ENCODE assay signal across 11 cellular contexts in the genomic region with DNA sequence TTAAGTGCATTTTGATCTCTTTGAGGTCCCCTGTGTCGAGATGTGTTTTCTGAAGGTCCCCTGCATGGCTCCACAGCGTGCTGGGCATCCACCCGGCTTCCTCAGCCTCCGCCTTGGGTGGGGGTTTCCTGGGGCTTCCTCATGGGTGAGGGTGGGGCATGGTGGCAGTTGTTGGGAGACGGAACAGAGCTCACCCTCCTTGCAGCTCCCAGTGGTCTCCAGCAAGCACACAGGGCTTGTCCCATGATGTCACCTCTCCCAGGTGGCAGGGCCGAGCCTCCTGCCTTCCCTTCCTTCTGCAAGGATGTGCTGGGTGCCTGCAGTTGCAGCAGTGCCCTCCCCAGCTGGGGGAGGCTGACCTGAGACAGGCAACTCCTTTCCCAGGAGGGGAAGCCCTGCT. TPM values are rescaled to one million over a fixed set of nuclear protein-coding genes. Genes with fewer than 3 reads are reported as not detected.
A peak's percentile ranks its signal among the peaks of the same experiment; 100 is the strongest.
DNase-seq lines count a peak whose midpoint lies in the region; ATAC-seq and TF ChIP-seq lines count a peak whose summit lies in the region.
"Not testable (repeated sequence)": the region's sequence is repeated elsewhere in the genome, so short reads cannot be mapped to it uniquely, and the experiment has no call there.
"Had no signal": no experiment of that assay in that cellular context is flagged by ENCODE, and none has a peak within 500 bp of the region (broad histone marks: within the 10 kb centered on the region; RNA-seq: fewer than 3 reads in every experiment).

No MANE protein-coding gene starts in this region.

- not testable (repeated sequence) for H3K27ac Mint-ChIP-seq in CD8-positive, alpha-beta T cell

- not testable (repeated sequence) for H3K27ac ChIP-seq in CD8-positive, alpha-beta T cell (ENCODE audit: low read depth, low read length); coronary artery

- H3K4me1 ChIP-seq in CD8-positive, alpha-beta T cell (ENCODE audit: insufficient read depth, low read length) = not testable (repeated sequence)

- TF ChIP-seq CTCF in CD8-positive, alpha-beta T cell (IDR thresholded peaks at IDR 0.05); coronary artery (IDR thresholded peaks at IDR 0.05): not testable (repeated sequence)

- POLR2A ChIA-PET in CD8-positive, alpha-beta T cell (lab: Charles Lee) = not testable (repeated sequence)

- H3K9me3 Mint-ChIP-seq in CD8-positive, alpha-beta T cell = not testable (repeated sequence)

- not testable (repeated sequence) for DNase-seq in CD8-positive, alpha-beta T cell
- DNase-seq in coronary artery (ENCODE audit: low spot score) (peak; percentile 50), islet precursor cell (peak; percentile 28), mesenteric fat pad (ENCODE audit: low spot score) (peak; percentile 88), sciatic nerve (ENCODE audit: low spot score) (peak; percentile 30)

- CTCF ChIA-PET in CD8-positive, alpha-beta T cell (lab: Charles Lee) = not testable (repeated sequence)

- H3K36me3 Mint-ChIP-seq in CD8-positive, alpha-beta T cell = not testable (repeated sequence)

- not testable (repeated sequence) for H3K4me1 Mint-ChIP-seq in CD8-positive, alpha-beta T cell (ENCODE audit: low read depth)

- not testable (repeated sequence) for H3K9me3 ChIP-seq in CD8-positive, alpha-beta T cell (ENCODE audit: low read length)

- intact Hi-C loops in CD8-positive, alpha-beta T cell (cut with DNase I, micrococcal nuclease); sciatic nerve (cut with DNase I): not testable (repeated sequence)

- peak; percentile 56 for ATAC-seq in CD8-positive, alpha-beta T cell
- ATAC-seq in sciatic nerve = not testable (repeated sequence)

- H3K27me3 ChIP-seq in CD8-positive, alpha-beta T cell (ENCODE audit: insufficient read depth, low read length) = not testable (repeated sequence)

- H3K27me3 Mint-ChIP-seq in CD8-positive, alpha-beta T cell (ENCODE audit: low read depth) = not testable (repeated sequence)

- H3K36me3 ChIP-seq in CD8-positive, alpha-beta T cell (ENCODE audit: insufficient read depth, low read length) = not testable (repeated sequence)

- H3K4me3 ChIP-seq in CD8-positive, alpha-beta T cell (ENCODE audit: low read depth, low read length); coronary artery: not testable (repeated sequence)

- H3K4me3 Mint-ChIP-seq in CD8-positive, alpha-beta T cell = not testable (repeated sequence)

RNA-seq across cellular contexts. Expression of gene KCNJ18, which starts 13.4 kb away (rescaled TPM):
- not detected for total RNA-seq in CD8-positive, alpha-beta T cell
- not detected for total RNA-seq in mesenteric fat pad
- not detected for total RNA-seq in sciatic nerve
- total RNA-seq: A673; CD4-positive, CD25-positive, alpha-beta regulatory T cell; CD8-positive, alpha-beta memory T cell; Daoy; G401; GM12878 had no signal
